Comparison of ENCODE assay signal across 7 cellular contexts in the genomic region with DNA sequence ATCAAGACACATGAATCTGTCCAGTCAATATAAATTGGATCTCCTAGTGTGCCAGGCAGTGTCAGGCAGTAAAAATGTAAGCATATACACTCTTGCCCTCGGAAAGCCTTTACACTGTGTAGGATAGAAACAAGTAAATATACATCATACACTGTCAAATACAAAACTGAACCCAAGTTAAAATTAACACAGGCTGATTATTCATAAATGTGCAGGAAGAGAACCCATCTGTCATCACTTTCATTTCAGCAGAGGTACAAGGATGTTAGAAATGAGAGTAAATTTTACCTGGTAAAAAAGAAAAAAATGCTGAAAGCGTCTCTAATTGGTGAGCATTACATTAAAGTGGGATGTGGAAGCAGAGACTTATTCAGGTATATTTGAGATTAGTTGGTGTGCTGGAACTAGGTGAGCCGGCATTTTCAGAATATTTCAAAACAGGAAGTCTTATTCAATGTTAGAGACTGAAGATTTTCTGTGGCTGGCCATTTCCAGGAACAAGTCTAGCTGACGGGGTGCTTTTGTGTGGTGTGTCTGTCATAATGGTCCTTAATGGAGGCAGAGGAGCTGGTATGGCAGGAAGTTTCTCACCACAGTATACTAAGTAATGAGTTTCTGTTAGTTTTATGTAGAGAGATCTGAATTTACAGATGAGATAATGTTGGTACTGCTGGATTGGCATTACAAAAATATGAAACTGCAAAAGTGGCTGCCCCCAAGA.
DNase-seq lines count a peak whose midpoint lies in the region; ATAC-seq and FAIRE-seq lines count a peak whose summit lies in the region.

No MANE protein-coding gene starts in this region.

- H3K36me3 Mint-ChIP-seq in T-cell (peaks cover 3% of the 10 kb centered on the region), memory B cell (no peaks in the 10 kb centered on the region)

- H3K27me3 Mint-ChIP-seq in T-cell (no peaks in the 10 kb centered on the region), memory B cell (no peaks in the 10 kb centered on the region)

- peak overlapping the region; percentile 72 to 82 (median 80) for H3K4me3 Mint-ChIP-seq in T-cell
- H3K4me3 Mint-ChIP-seq in memory B cell, result peak overlapping the region; percentile 79

- ATAC-seq in HG03135 (IDR thresholded peaks at IDR 0.05; ENCODE audit: unreplicated experiment), result peak; percentile 100
- peak; percentile 97 to 98 (median 98) for ATAC-seq in T-cell (replicated peaks in 1 of 4)
- ATAC-seq in memory B cell (ENCODE audit: low read depth), result peak; percentile 98

- FAIRE-seq in GM19239 (lab: Jason Lieb, UNC), result peak; percentile 95

- H3K4me1 Mint-ChIP-seq in T-cell (peaks cover 63 to 70% (median 70%) of the 10 kb centered on the region in 3 donors), memory B cell (peaks cover 25% of the 10 kb centered on the region)

- H3K27ac Mint-ChIP-seq in T-cell (peak overlapping the region; percentile 99 to 100), memory B cell (peak overlapping the region; percentile 92)

- DNase-seq in GM19239 (ENCODE audit: insufficient read length, low spot score), result peak; percentile 21
- peak; percentile 38 to 88 (median 74) for DNase-seq in T-cell
- DNase-seq in activated naive CD8-positive, alpha-beta T cell treated with anti-CD3 and anti-CD28 coated beads, Interleukin-2, amount 50 U/mL, for 16 hours (ENCODE audit: low read depth, low spot score), result peak; percentile 46
- DNase-seq in memory B cell (ENCODE audit: low spot score in 2 of 2), result peak; percentile 20 to 36
- DNase-seq in stimulated activated CD8-positive, alpha-beta memory T cell treated with anti-CD3 and anti-CD28 coated beads, Interleukin-7, amount 100 ng/mL, for 4 hours (ENCODE audit: low read depth in 2 of 2), result peak; percentile 57 to 74
- DNase-seq in islet precursor cell, result no peak

- CTCF ChIA-PET in T-cell (lab: Charles Lee), result interaction anchor here (0.6 kb wide), 2 partner anchors 9 kb away, joined by 3 read pairs; no protein-coding TSS in a partner anchor

- POLR2A ChIA-PET in T-cell (lab: Charles Lee), result interaction anchor here in 1 of 2 donors (0.5 kb wide), 1 partner anchor 1372 kb away, joined by 6 read pairs; the partner anchor contains the start of genes AASDHPPT and KBTBD3

- H3K9me3 Mint-ChIP-seq in T-cell (no peaks in the 10 kb centered on the region), memory B cell (no peaks in the 10 kb centered on the region)
